8 cellular contexts compared by ENCODE assay signal in genomic region chr5:74685979-74686631, GRCh38.
DNase-seq lines count a peak whose midpoint lies in the region; ATAC-seq lines count a peak whose summit lies in the region.

No MANE protein-coding gene starts in this region.

- ATAC-seq in GM19351 (IDR thresholded peaks at IDR 0.05; ENCODE audit: unreplicated experiment) (peak; percentile 60), HG03457 (IDR thresholded peaks at IDR 0.05; ENCODE audit: unreplicated experiment) (peak; percentile 41), GM21737 (IDR thresholded peaks at IDR 0.05; ENCODE audit: unreplicated experiment) (no peak)
- ATAC-seq in stimulated activated naive CD8-positive, alpha-beta T cell treated with anti-CD3 and anti-CD28 coated beads, Interleukin-15, Interleukin-2, amounts not matched to agents 100 U/mL and 50 U/mL, for 24 hours = peak; percentile 19

- DNase-seq in AG20443 (ENCODE audit: low spot score) (peak; percentile 35), iPS-NIHi7 (ENCODE audit: extremely low spot score) (peak; percentile 17), NCI-H128 (lab: John Stamatoyannopoulos, UW; ENCODE audit: unreplicated experiment) (no peak)
- peak; percentile 8 for DNase-seq in stimulated activated naive CD8-positive, alpha-beta T cell treated with anti-CD3 and anti-CD28 coated beads, Interleukin-15, Interleukin-2, amounts not matched to agents 100 U/mL and 50 U/mL, for 24 hours

- H3K27ac ChIP-seq in angular gyrus (ENCODE audit: low read depth, low read length) = peak overlapping the region; percentile 70
